36 cellular contexts compared by ENCODE assay signal in genomic region chr1:95956215-95956614, GRCh38.
"Had no signal": no experiment of that assay in that cellular context is flagged by ENCODE, and none has a peak within 500 bp of the region (broad histone marks: within the 10 kb centered on the region; RNA-seq: fewer than 3 reads in every experiment).

No MANE protein-coding gene starts in this region.

- DNase-seq: Kasumi-1, MG63, MM.1S, MV-4-11, NCI-H1048, NCI-H1092, NCI-H1092 treated with DMSO at 0.1 percent for 48 hours, NCI-H1105, NCI-H1105 treated with DMSO at 0.1 percent for 48 hours, NCI-H1417, NCI-H1417 treated with DMSO at 0.1 percent for 48 hours, NCI-H1436, NCI-H1436 treated with DMSO at 0.1 percent for 48 hours, NCI-H146, NCI-H1694, NCI-H1694 treated with DMSO at 0.1 percent for 48 hours, NCI-H187, NCI-H187 treated with DMSO at 0.1 percent for 48 hours, NCI-H1930, NCI-H2029, NCI-H2029 treated with DMSO at 0.1 percent for 48 hours, NCI-H2081, NCI-H2081 treated with DMSO at 0.1 percent for 48 hours, NCI-H2107, NCI-H2171, NCI-H2171 treated with DMSO at 0.1 percent for 48 hours, NCI-H2227 treated with DMSO at 0.1 percent for 48 hours, NCI-H226, NCI-H345, NCI-H446, NCI-H446 treated with DMSO at 0.1 percent for 48 hours, NCI-H510A, NCI-H510A treated with DMSO at 0.1 percent for 48 hours, NCI-H524, NCI-H524 treated with DMSO at 0.1 percent for 48 hours, NCI-H526 had no signal

- H3K36me3 ChIP-seq: MG63 had no signal

- H3K27me3 ChIP-seq: MG63 had no signal

- H3K9me3 ChIP-seq: MG63 had no signal

- H3K4me3 ChIP-seq: MG63 had no signal
